24 cellular contexts compared by ENCODE assay signal in genomic region chr12:5440973-5441372, GRCh38. TPM values are rescaled to one million over a fixed set of nuclear protein-coding genes. Genes with fewer than 3 reads are reported as not detected.
DNase-seq lines count a peak whose midpoint lies in the region; ATAC-seq, FAIRE-seq and TF ChIP-seq lines count a peak whose summit lies in the region.
"Had no signal": no experiment of that assay in that cellular context is flagged by ENCODE, and none has a peak within 500 bp of the region (broad histone marks: within the 10 kb centered on the region; RNA-seq: fewer than 3 reads in every experiment).

No MANE protein-coding gene starts in this region.

- DNase-seq in GM12891 (ENCODE audit: insufficient read length, low spot score) (no peak), NAMALWA (ENCODE audit: low spot score) (peak; percentile 38), SJSA1 (ENCODE audit: low read depth in 1 of 2, low spot score in 2 of 2) (no peak), memory B cell (ENCODE audit: low spot score in 2 of 2) (no peak), AG20443 (ENCODE audit: low spot score) (no peak), SHP77 (lab: John Stamatoyannopoulos, UW) (no peak), neural progenitor cell (ENCODE audit: low spot score) (no peak)
- DNase-seq: DMS 273 treated with DMSO at 0.1 percent for 48 hours, GF-D8, HCEC 1CT, Kasumi-1, MM.1S, NCI-H1417 treated with DMSO at 0.1 percent for 48 hours, NCI-H1930, NCI-H2171, NCI-H446, NCI-H69, SHP77 treated with DMSO at 0.1 percent for 48 hours, SW 1271 had no signal

- H2AFZ ChIP-seq in neural progenitor cell (replicated peaks) = no peak overlapping the region

- H3K4me3 ChIP-seq in SJSA1 = no peak overlapping the region
- H3K4me3 ChIP-seq in neural progenitor cell = no peak overlapping the region

- H3K9ac ChIP-seq in neural progenitor cell = no peak overlapping the region

- ATAC-seq in memory B cell (ENCODE audit: low read depth) (peak; percentile 78), GM21576 (IDR thresholded peaks at IDR 0.05; ENCODE audit: unreplicated experiment) (no peak)

- peaks cover 17% of the 10 kb centered on the region for H3K27me3 Mint-ChIP-seq in memory B cell
- peaks cover 11% of the 10 kb centered on the region for H3K27me3 Mint-ChIP-seq in neural progenitor cell (ENCODE audit: insufficient read depth, low read depth)

- H3K36me3 ChIP-seq in SJSA1 = no peaks in the 10 kb centered on the region
- no peaks in the 10 kb centered on the region for H3K36me3 ChIP-seq in neural progenitor cell

- no peak overlapping the region for H3K4me2 ChIP-seq in neural progenitor cell

- H3K27me3 ChIP-seq in SJSA1 (replicated peaks) (peaks cover 7% of the 10 kb centered on the region), neural progenitor cell (peaks cover 11% of the 10 kb centered on the region)

- H4K20me1 ChIP-seq in neural progenitor cell (ENCODE audit: low read depth) = peaks cover 83% of the 10 kb centered on the region

- H3K9me3 ChIP-seq in SJSA1 (replicated peaks) (no peaks in the 10 kb centered on the region), neural progenitor cell (ENCODE audit: low read depth) (no peaks in the 10 kb centered on the region)

- FAIRE-seq in GM12891 (lab: Jason Lieb, UNC) = no peak
- FAIRE-seq: GM19239 had no signal

- no peak for TF ChIP-seq POLR2A in GM12891 (IDR thresholded peaks at IDR 0.05; ENCODE audit: low read depth, low read length)

- H3K4me1 ChIP-seq in SJSA1 (replicated peaks) = peaks cover 42% of the 10 kb centered on the region
- H3K4me1 ChIP-seq in neural progenitor cell = peaks cover 32% of the 10 kb centered on the region

- no peaks in the 10 kb centered on the region for H3K36me3 Mint-ChIP-seq in memory B cell
- peaks cover 5% of the 10 kb centered on the region for H3K36me3 Mint-ChIP-seq in neural progenitor cell

- no peak for TF ChIP-seq CTCF in neural progenitor cell (IDR thresholded peaks at IDR 0.05)

- H3K27ac ChIP-seq in SJSA1 = peak overlapping the region; percentile 19; the same call in 1 of the 2 replicates
- H3K27ac ChIP-seq in neural progenitor cell = no peak overlapping the region

- H3K4me3 Mint-ChIP-seq in memory B cell (no peak overlapping the region), neural progenitor cell (no peak overlapping the region)

- peaks cover 12% of the 10 kb centered on the region for H3K4me1 Mint-ChIP-seq in memory B cell
- H3K4me1 Mint-ChIP-seq in neural progenitor cell = peaks cover 19% of the 10 kb centered on the region

- H3K27ac Mint-ChIP-seq in memory B cell (no peak overlapping the region), neural progenitor cell (no peak overlapping the region)
- H3K27ac Mint-ChIP-seq: IgD-negative memory B cell had no signal

- H3K9me3 Mint-ChIP-seq in memory B cell (no peaks in the 10 kb centered on the region), neural progenitor cell (peaks cover 12% of the 10 kb centered on the region)

- H3F3A ChIP-seq in neural progenitor cell (ENCODE audit: low read depth) = no peaks in the 10 kb centered on the region

- H3K79me2 ChIP-seq in neural progenitor cell (ENCODE audit: low read depth) = peaks cover 96% of the 10 kb centered on the region

TF ChIP-seq in GM12891, 5 proteins besides CTCF, POLR2A, EP300 and RAD21:
- TF ChIP-seq TAF1 (IDR thresholded peaks at IDR 0.05; ENCODE audit: low read depth, low read length) (no peak), POU2F2 (IDR thresholded peaks at IDR 0.05; ENCODE audit: low read depth, low read length) (no peak), PAX5 (IDR thresholded peaks at IDR 0.05; ENCODE audit: insufficient read depth, low read length, severe bottlenecking) (no peak), POLR2AphosphoS5 (IDR thresholded peaks at IDR 0.05; ENCODE audit: low read depth, low read length) (no peak), SPI1 (IDR thresholded peaks at IDR 0.05; ENCODE audit: low read depth, low read length) (peak; percentile 54)

RNA-seq across cellular contexts. Expression of gene NTF3, which starts 9.1 kb away (rescaled TPM):
- not detected for polyA plus RNA-seq in GM12891 (2012; ENCODE audit: low read depth, missing spikeins)
- total RNA-seq in SJSA1 (2014; rRNA removed; shearing (Covaris generic)) = 0.81 and 1.7 TPM in 2 replicates
- total RNA-seq in neural progenitor cell (ENCODE audit: low replicate concordance) = 6.7 and 11.0 TPM in 2 replicates
- total RNA-seq: HT1080; T-helper 2 cell treated with Interferon-gamma antibody and Interleukin-4, amounts not matched to agents 100 ng/mL and 5 ng/mL, for 36 hours had no signal
- polyA plus RNA-seq: IgD-negative memory B cell had no signal
